ENCODE assay signal across 20 cellular contexts in genomic region chr3:172375206-172375850, GRCh38.
DNase-seq lines count a peak whose midpoint lies in the region; ATAC-seq and TF ChIP-seq lines count a peak whose summit lies in the region.
"Had no signal": no experiment of that assay in that cellular context is flagged by ENCODE, and none has a peak within 500 bp of the region (broad histone marks: within the 10 kb centered on the region; RNA-seq: fewer than 3 reads in every experiment).

No MANE protein-coding gene starts in this region.

- H3K4me1 Mint-ChIP-seq in CD14-positive monocyte (no peaks in the 10 kb centered on the region), T-helper 17 cell (no peaks in the 10 kb centered on the region), osteocyte (ENCODE audit: unreplicated experiment) (no peaks in the 10 kb centered on the region)
- H3K4me1 Mint-ChIP-seq in natural killer cell treated with Interleukin-12 subunit alpha and Interleukin-12 subunit beta and Interleukin-15 and Interleukin-18, amount 100 ng/mL, for 72 hours (ENCODE audit: low read depth in 2 of 2): peaks cover 0 to 19% of the 10 kb centered on the region in 2 donors
- H3K4me1 Mint-ChIP-seq: B cell; CD4-positive, CD25-positive, alpha-beta regulatory T cell; CD8-positive, alpha-beta memory T cell had no signal

- H3K27ac ChIP-seq in breast epithelium: no peak overlapping the region
- H3K27ac ChIP-seq: BLaER1 treated with 17β-estradiol and CSF1 and Interleukin-3, amounts not matched to agents 10 nM and 100 nM; HL-60 had no signal

- H3K9me3 Mint-ChIP-seq in CD14-positive monocyte (peaks cover 0 to 2% (median 0%) of the 10 kb centered on the region in 7 donors), osteocyte (ENCODE audit: unreplicated experiment) (peaks cover 4% of the 10 kb centered on the region)
- H3K9me3 Mint-ChIP-seq in natural killer cell treated with Interleukin-12 subunit alpha and Interleukin-12 subunit beta and Interleukin-15 and Interleukin-18, amount 100 ng/mL, for 72 hours: no peaks in the 10 kb centered on the region

- no peaks in the 10 kb centered on the region for H3K4me1 ChIP-seq in breast epithelium
- H3K4me1 ChIP-seq: BLaER1 treated with 17β-estradiol and CSF1 and Interleukin-3, amounts not matched to agents 10 nM and 100 nM; HAP-1 had no signal

- ATAC-seq in T-helper 17 cell: no peak
- no peak for ATAC-seq in natural killer cell treated with Interleukin-12 subunit alpha and Interleukin-12 subunit beta and Interleukin-15 and Interleukin-18, amount 100 ng/mL, for 72 hours
- no peak for ATAC-seq in GM18517 (IDR thresholded peaks at IDR 0.05; ENCODE audit: unreplicated experiment)
- ATAC-seq in SK-N-SH treated with all-trans-retinoic acid at 6 μM for 48 hours: no peak
- ATAC-seq: K562 had no signal

- H3K4me3 ChIP-seq in breast epithelium: no peak overlapping the region
- H3K4me3 ChIP-seq: BLaER1 treated with 17β-estradiol and CSF1 and Interleukin-3, amounts not matched to agents 10 nM and 100 nM; HAP-1; K562 had no signal

- no peaks in the 10 kb centered on the region for H3K27me3 Mint-ChIP-seq in CD14-positive monocyte (ENCODE audit: low read depth in 3 of 3)
- no peaks in the 10 kb centered on the region for H3K27me3 Mint-ChIP-seq in T-helper 17 cell
- no peaks in the 10 kb centered on the region for H3K27me3 Mint-ChIP-seq in natural killer cell treated with Interleukin-12 subunit alpha and Interleukin-12 subunit beta and Interleukin-15 and Interleukin-18, amount 100 ng/mL, for 72 hours
- H3K27me3 Mint-ChIP-seq in osteocyte (ENCODE audit: unreplicated experiment): no peaks in the 10 kb centered on the region
- H3K27me3 Mint-ChIP-seq: B cell; CD4-positive, CD25-positive, alpha-beta regulatory T cell; CD8-positive, alpha-beta memory T cell had no signal

- DNase-seq in CD14-positive monocyte (ENCODE audit: low spot score) (no peak), T-helper 17 cell (no peak), osteocyte (ENCODE audit: extremely low spot score, unreplicated experiment) (no peak), breast epithelium (ENCODE audit: low spot score in 2 of 2) (no peak)
- no peak for DNase-seq in natural killer cell treated with Interleukin-12 subunit alpha and Interleukin-12 subunit beta and Interleukin-15 and Interleukin-18, amount 100 ng/mL, for 72 hours (ENCODE audit: low spot score)
- DNase-seq: CD4-positive, CD25-positive, alpha-beta regulatory T cell; CD8-positive, alpha-beta memory T cell; COR-L47; DMS 273 treated with DMSO at 0.1 percent for 48 hours; DMS53; DND-41; EL; IMR-90 had no signal

- H3K4me3 Mint-ChIP-seq in CD14-positive monocyte (no peak overlapping the region), T-helper 17 cell (no peak overlapping the region), osteocyte (ENCODE audit: unreplicated experiment) (no peak overlapping the region)
- H3K4me3 Mint-ChIP-seq in natural killer cell treated with Interleukin-12 subunit alpha and Interleukin-12 subunit beta and Interleukin-15 and Interleukin-18, amount 100 ng/mL, for 72 hours: no peak overlapping the region
- H3K4me3 Mint-ChIP-seq: B cell; CD4-positive, CD25-positive, alpha-beta regulatory T cell; CD8-positive, alpha-beta memory T cell had no signal

- H3K36me3 Mint-ChIP-seq in CD14-positive monocyte: peaks cover 88 to 96% of the 10 kb centered on the region in 2 donors
- peaks cover 4% of the 10 kb centered on the region for H3K36me3 Mint-ChIP-seq in T-helper 17 cell (ENCODE audit: low read depth)
- peaks cover 23% of the 10 kb centered on the region for H3K36me3 Mint-ChIP-seq in natural killer cell treated with Interleukin-12 subunit alpha and Interleukin-12 subunit beta and Interleukin-15 and Interleukin-18, amount 100 ng/mL, for 72 hours
- H3K36me3 Mint-ChIP-seq in osteocyte (ENCODE audit: unreplicated experiment): peaks cover 74% of the 10 kb centered on the region

- no peaks in the 10 kb centered on the region for H3K27me3 ChIP-seq in breast epithelium
- H3K27me3 ChIP-seq: BLaER1 treated with 17β-estradiol and CSF1 and Interleukin-3, amounts not matched to agents 10 nM and 100 nM had no signal

- TF ChIP-seq CTCF in CD14-positive monocyte (IDR thresholded peaks at IDR 0.05) (no peak), osteocyte (IDR thresholded peaks at IDR 0.05) (no peak), breast epithelium (IDR thresholded peaks at IDR 0.05) (no peak)

- TF ChIP-seq POLR2A in breast epithelium (IDR thresholded peaks at IDR 0.05): no peak

- H3K36me3 ChIP-seq in breast epithelium: peaks cover 11% of the 10 kb centered on the region

- peak overlapping the region in 4 of 7 donors; percentile 26 to 67 (median 42) for H3K27ac Mint-ChIP-seq in CD14-positive monocyte
- peak overlapping the region; percentile 63 for H3K27ac Mint-ChIP-seq in T-helper 17 cell
- H3K27ac Mint-ChIP-seq in natural killer cell treated with Interleukin-12 subunit alpha and Interleukin-12 subunit beta and Interleukin-15 and Interleukin-18, amount 100 ng/mL, for 72 hours: peak overlapping the region; percentile 12 to 24
- peak overlapping the region; percentile 23 for H3K27ac Mint-ChIP-seq in osteocyte (ENCODE audit: unreplicated experiment)
- H3K27ac Mint-ChIP-seq: B cell; CD4-positive, CD25-positive, alpha-beta regulatory T cell; CD8-positive, alpha-beta memory T cell had no signal

- intact Hi-C loops in CD14-positive monocyte (cut with micrococcal nuclease): no loop called here
- intact Hi-C loops in breast epithelium (cut with DNase I; ENCODE audit: low total_unique reads): no loop called here

- H3K9me3 ChIP-seq in T-helper 17 cell (ENCODE audit: control insufficient read depth, low read length, poor library complexity, severe bottlenecking): no peaks in the 10 kb centered on the region
- peaks cover 0 to 8% of the 10 kb centered on the region in 2 donors for H3K9me3 ChIP-seq in breast epithelium
- H3K9me3 ChIP-seq: HAP-1 had no signal

TF ChIP-seq in SK-N-SH treated with all-trans-retinoic acid at 6 μM for 48 hours, 23 proteins besides CTCF, POLR2A, EP300 and RAD21:
- TF ChIP-seq RARB (CRISPR knock-in tag; IDR thresholded peaks at IDR 0.05) (no peak), SNAI2 (CRISPR knock-in tag; IDR thresholded peaks at IDR 0.05) (no peak), ZFP30 (CRISPR knock-in tag; IDR thresholded peaks at IDR 0.05) (no peak), ZNF70 (CRISPR knock-in tag; IDR thresholded peaks at IDR 0.05) (no peak), PPARA (CRISPR knock-in tag; IDR thresholded peaks at IDR 0.05; ENCODE audit: borderline replicate concordance) (no peak), BACH2 (CRISPR knock-in tag; IDR thresholded peaks at IDR 0.05; ENCODE audit: borderline replicate concordance) (no peak), PATZ1 (CRISPR knock-in tag; IDR thresholded peaks at IDR 0.05; ENCODE audit: borderline replicate concordance) (no peak), ZC3H10 (CRISPR knock-in tag; IDR thresholded peaks at IDR 0.05) (no peak), CSDC2 (CRISPR knock-in tag; IDR thresholded peaks at IDR 0.05) (no peak), CREB5 (CRISPR knock-in tag; IDR thresholded peaks at IDR 0.05; ENCODE audit: low read depth) (no peak)
- TF ChIP-seq, protein P1, sequence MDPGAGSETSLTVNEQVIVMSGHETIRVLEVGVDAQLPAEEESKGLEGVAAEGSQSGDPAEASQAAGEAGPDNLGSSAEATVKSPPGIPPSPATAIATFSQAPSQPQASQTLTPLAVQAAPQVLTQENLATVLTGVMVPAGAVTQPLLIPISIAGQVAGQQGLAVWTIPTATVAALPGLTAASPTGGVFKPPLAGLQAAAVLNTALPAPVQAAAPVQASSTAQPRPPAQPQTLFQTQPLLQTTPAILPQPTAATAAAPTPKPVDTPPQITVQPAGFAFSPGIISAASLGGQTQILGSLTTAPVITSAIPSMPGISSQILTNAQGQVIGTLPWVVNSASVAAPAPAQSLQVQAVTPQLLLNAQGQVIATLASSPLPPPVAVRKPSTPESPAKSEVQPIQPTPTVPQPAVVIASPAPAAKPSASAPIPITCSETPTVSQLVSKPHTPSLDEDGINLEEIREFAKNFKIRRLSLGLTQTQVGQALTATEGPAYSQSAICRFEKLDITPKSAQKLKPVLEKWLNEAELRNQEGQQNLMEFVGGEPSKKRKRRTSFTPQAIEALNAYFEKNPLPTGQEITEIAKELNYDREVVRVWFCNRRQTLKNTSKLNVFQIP (CRISPR knock-in tag; IDR thresholded peaks at IDR 0.05; ENCODE audit: borderline replicate concordance, low read depth): no peak
